ENCODE assay signal across 8 cellular contexts in genomic region chr15:63553388-63553791, GRCh38. TPM values are rescaled to one million over a fixed set of nuclear protein-coding genes. Genes with fewer than 3 reads are reported as not detected.
A peak's percentile ranks its signal among the peaks of the same experiment; 100 is the strongest.
DNase-seq lines count a peak whose midpoint lies in the region; ATAC-seq, FAIRE-seq and TF ChIP-seq lines count a peak whose summit lies in the region.

No MANE protein-coding gene starts in this region.

- no peak for TF ChIP-seq RAD21 in GM12878 (IDR thresholded peaks at IDR 0.05; ENCODE audit: insufficient read depth, low read depth, low read length)

- TF ChIP-seq CTCF in AG04449 (IDR thresholded peaks at IDR 0.05; ENCODE audit: insufficient read depth, low read length, missing control alignments) (no peak), GM12878 (IDR thresholded peaks at IDR 0.05 in 2 of 3, conservative IDR thresholded peaks at IDR 0.05 in 1 of 3; ENCODE audit: control insufficient read depth in 2 of 3, extremely low read depth in 1 of 3, insufficient read depth in 1 of 3, low read depth in 3 of 3, low read length in 3 of 3) (no peak), keratinocyte (optimal IDR thresholded peaks at IDR 0.05 in 1 of 3, IDR thresholded peaks at IDR 0.05 in 1 of 3, conservative IDR thresholded peaks at IDR 0.05 in 1 of 3; ENCODE audit: extremely low read depth in 1 of 3, insufficient read depth in 2 of 3, low read length in 3 of 3) (no peak), suprapubic skin (IDR thresholded peaks at IDR 0.05) (no peak), GM20000 (IDR thresholded peaks at IDR 0.05; ENCODE audit: extremely low read depth, missing control alignments) (no peak)

- H3K4me2 ChIP-seq in GM12878 (ENCODE audit: control insufficient read depth, insufficient read depth) (no peak overlapping the region), keratinocyte (ENCODE audit: control insufficient read depth, extremely low read depth, insufficient read depth, low read depth, low read length) (peak overlapping the region; percentile 23)

- no peaks in the 10 kb centered on the region for H4K20me1 ChIP-seq in GM12878 (ENCODE audit: control insufficient read depth, insufficient read depth)
- H4K20me1 ChIP-seq in keratinocyte (ENCODE audit: control insufficient read depth, extremely low read depth, insufficient read depth, low read length) = no peaks in the 10 kb centered on the region

- no peaks in the 10 kb centered on the region for H3K27me3 ChIP-seq in GM12878 (replicated peaks in 1 of 2; ENCODE audit: control insufficient read depth in 2 of 2, insufficient read depth in 2 of 2, low read length in 1 of 2)
- H3K27me3 ChIP-seq in keratinocyte (ENCODE audit: control insufficient read depth, extremely low read depth, insufficient read depth, low read length) = no peaks in the 10 kb centered on the region
- H3K27me3 ChIP-seq in suprapubic skin = no peaks in the 10 kb centered on the region

- H3K79me2 ChIP-seq in GM12878 (ENCODE audit: control insufficient read depth, insufficient read depth, low read length) (peaks cover 9% of the 10 kb centered on the region), keratinocyte (ENCODE audit: control insufficient read depth, insufficient read depth, low read length) (no peaks in the 10 kb centered on the region)

- peak; percentile 82 for FAIRE-seq in GM12878 (lab: Jason Lieb, UNC)
- FAIRE-seq in keratinocyte (lab: Jason Lieb, UNC) = peak; percentile 93

- SMC1A ChIA-PET in GM12878 (lab: Charles Lee; ENCODE audit: uncharacterized antibody, unreplicated experiment) = interaction anchor here (0.8 to 2.5 kb wide), 35 partner anchors 9 to 264 kb away, joined by 3 to 28 read pairs (median 6); partner anchors contain the start of genes FBXL22 and USP3

- H3K9me3 ChIP-seq in GM12878 (replicated peaks; ENCODE audit: control insufficient read depth, insufficient read depth, low read length) = no peaks in the 10 kb centered on the region
- no peaks in the 10 kb centered on the region for H3K9me3 ChIP-seq in keratinocyte (ENCODE audit: control insufficient read depth, low read depth, low read length)
- H3K9me3 ChIP-seq in suprapubic skin = no peaks in the 10 kb centered on the region

- in situ Hi-C loops in GM12878 (cut with MboI) = no loop called here

- WGBS in GM12878 (ENCODE audit: insufficient coverage, insufficient replicate concordance, low lambda C conversion rate, missing lambda C conversion rate) = 67% methylated on average over 3 of the region's 3 CpGs
- WGBS in suprapubic skin = 17% methylated on average over 3 of the region's 3 CpGs

- RAD21 ChIA-PET in GM12878 (lab: Charles Lee; ENCODE audit: unreplicated experiment) = interaction anchor here (0.8 to 2.4 kb wide), 20 partner anchors 8 to 90 kb away, joined by 3 to 13 read pairs (median 4); no protein-coding TSS in a partner anchor

- BruUV-seq in GM12878 (replicated peaks; lab: Mats Ljungman, UMichigan) = no TSS peak

- H3K4me1 ChIP-seq in GM12878 (ENCODE audit: control insufficient read depth, insufficient read depth, low read length) = peaks cover 5% of the 10 kb centered on the region
- H3K4me1 ChIP-seq in keratinocyte (ENCODE audit: control insufficient read depth, extremely low read depth, insufficient read depth, low read length) = peaks cover 12% of the 10 kb centered on the region
- peaks cover 23% of the 10 kb centered on the region for H3K4me1 ChIP-seq in suprapubic skin

- POLR2A ChIA-PET in AG04449 (lab: Yijun Ruan, JAX) = interaction anchor here (1.0 to 2.2 kb wide), 2 partner anchors 43 to 49 kb away, joined by 3 to 8 read pairs; partner anchors contain the start of gene USP3
- POLR2A ChIA-PET in GM12878 (lab: Charles Lee) = interaction anchor here (0.8 to 1.4 kb wide), 8 partner anchors 10 to 49 kb away, joined by 3 to 6 read pairs (median 3); no protein-coding TSS in a partner anchor

- CTCF ChIA-PET in AG04449 (lab: Yijun Ruan, JAX) (interaction anchor here (1.0 to 2.2 kb wide), 9 partner anchors 7 to 87 kb away, joined by 3 to 8 read pairs (median 4); no protein-coding TSS in a partner anchor), GM12878 (lab: Yijun Ruan, JAX) (interaction anchor here (0.9 to 2.4 kb wide), 15 partner anchors 9 to 87 kb away, joined by 3 to 17 read pairs (median 6); no protein-coding TSS in a partner anchor)

- peak overlapping the region; percentile 20; the same call in 1 of the 2 replicates for H3K4me3 ChIP-seq in AG04449 (ENCODE audit: low read depth, low read length)
- H3K4me3 ChIP-seq in GM12878 = no peak overlapping the region
- H3K4me3 ChIP-seq in keratinocyte (ENCODE audit: control insufficient read depth in 2 of 3, extremely low read depth in 1 of 3, insufficient read depth in 2 of 3, low read depth in 1 of 3, low read length in 3 of 3) = no peak overlapping the region
- no peak overlapping the region for H3K4me3 ChIP-seq in suprapubic skin

- H3K27ac ChIP-seq in GM12878 (ENCODE audit: control insufficient read depth, insufficient read depth) (no peak overlapping the region), keratinocyte (ENCODE audit: control insufficient read depth, insufficient read depth, low read length) (peak overlapping the region; percentile 33), suprapubic skin (peak overlapping the region; percentile 60)

- H2AFZ ChIP-seq in GM12878 (ENCODE audit: control insufficient read depth, low read depth, low read length) (no peak overlapping the region), keratinocyte (ENCODE audit: control insufficient read depth, low read length) (no peak overlapping the region)

- no peak for TF ChIP-seq EP300 in GM12878 (IDR thresholded peaks at IDR 0.05; ENCODE audit: borderline replicate concordance in 1 of 2, control insufficient read depth in 1 of 2, low read depth in 2 of 2, low read length in 2 of 2)
- no peak for TF ChIP-seq EP300 in suprapubic skin (IDR thresholded peaks at IDR 0.05)

- no peaks in the 10 kb centered on the region for H3K9me1 ChIP-seq in keratinocyte (ENCODE audit: control insufficient read depth, extremely low read depth, insufficient read depth, low read length)

- ATAC-seq in GM12878 = peak; percentile 47

- intact Hi-C loops in GM12878 (cut with micrococcal nuclease; ENCODE audit: unreplicated experiment) = no loop called here

- dilution Hi-C loops in keratinocyte (cut with MboI; ENCODE audit: extremely low pct_ligation_motif_present, low sequenced_read_pairs) = no loop called here

- TF ChIP-seq POLR2A in GM12878 (IDR thresholded peaks at IDR 0.05; ENCODE audit: low read depth, low read length) = no peak
- no peak for TF ChIP-seq POLR2A in suprapubic skin (IDR thresholded peaks at IDR 0.05)

- H3K9ac ChIP-seq in GM12878 (ENCODE audit: control insufficient read depth, insufficient read depth, low read length) (no peak overlapping the region), keratinocyte (ENCODE audit: control insufficient read depth, extremely low read depth, insufficient read depth, low read length) (peak overlapping the region; percentile 0)

- peak; percentile 96 for DNase-seq in AG04449 (ENCODE audit: low read depth, low spot score)
- peak; percentile 35 for DNase-seq in HK-2 (ENCODE audit: unreplicated experiment)
- no peak for DNase-seq in GM12878 (ENCODE audit: low read depth, low spot score)
- peak; percentile 40 for DNase-seq in keratinocyte (ENCODE audit: low read depth, low spot score)
- DNase-seq in suprapubic skin (ENCODE audit: low spot score in 2 of 2) = no peak
- DNase-seq in GM20000 (ENCODE audit: low spot score) = no peak
- DNase-seq in RKO (ENCODE audit: low spot score) = no peak
- DNase-seq in ecto neural progenitor cell (ENCODE audit: low spot score) = no peak

- H3K36me3 ChIP-seq in GM12878 (ENCODE audit: control insufficient read depth in 2 of 2, insufficient read depth in 2 of 2, low read length in 1 of 2) = peaks cover 8 to 12% of the 10 kb centered on the region in 2 experiments; a peak in 3 of 4 replicates
- H3K36me3 ChIP-seq in keratinocyte (ENCODE audit: control insufficient read depth in 2 of 2, extremely low read depth in 1 of 2, insufficient read depth in 2 of 2, low read length in 2 of 2) = peaks cover 0 to 1% of the 10 kb centered on the region in 2 experiments
- peaks cover 12% of the 10 kb centered on the region for H3K36me3 ChIP-seq in suprapubic skin

RNA-seq across cellular contexts. Expression of gene FBXL22, which starts 43.8 kb away (rescaled TPM):
- total RNA-seq in GM12878 (2013; cell fraction: nucleolus; rRNA removed) = 1.2 and 2.1 TPM in 2 replicates
- total RNA-seq in GM12878 (2014; rRNA removed) (0.62 and 0.87 TPM in 2 replicates), GM12878 (2014; rRNA removed; fragmentation: Illumina TruSeq; extraction: Trizol) (0.28 and 0.40 TPM in 2 replicates), GM12878 (2021) (0.45 and 0.82 TPM in 2 replicates), suprapubic skin (1 to 10 TPM in 3 of 4 donors, not detected in 1; 1.5 to 2.2 (median 1.5) TPM)
- polyA plus RNA-seq in GM12878 (2011; ENCODE audit: low read depth) = 0.16 TPM
- polyA plus RNA-seq in GM12878 (2011; rRNA removed) (0.10 and 0.24 TPM in 2 replicates), GM12878 (2014; fragmentation: Illumina TruSeq; extraction: Trizol) (0.24 and 0.41 TPM in 2 replicates), GM12878 (2014; fragmentation: Nextera tagmentation; extraction: Ambion mirVana) (under 1 TPM; 0.05 to 0.07 TPM), GM12878 (2014; rRNA removed) (0.34 and 0.67 TPM in 2 replicates), GM12878 (2016; fragmentation: Nextera tagmentation; extraction: Ambion mirVana) (1 to 10 TPM; 2.4 to 2.6 TPM), keratinocyte (0.04 TPM in 2 of 3 replicates, not detected in the other)
- polyA plus RNA-seq in GM12878 (2011; cell fraction: cytosol; rRNA removed) = 0.12 and 0.28 TPM in 2 replicates
- polyA plus RNA-seq in GM12878 (2011; cell fraction: nucleus; rRNA removed) = 0.52 and 0.76 TPM in 2 replicates
- 0.52 and 0.57 TPM in 2 replicates for polyA plus RNA-seq in GM12878 (2012)
- 0.46 and 0.51 TPM in 2 replicates for polyA minus RNA-seq in GM12878 (2011; rRNA and poly(A)+ RNA removed)
- 1.7 TPM in 1 of 2 replicates, not detected in the other for polyA minus RNA-seq in GM12878 (2011; cell fraction: cytosol; rRNA and poly(A)+ RNA removed)
- polyA minus RNA-seq in GM12878 (2011; cell fraction: nucleus; rRNA and poly(A)+ RNA removed) = 2.1 and 2.8 TPM in 2 replicates
- not detected for polyA plus RNA-seq in keratinocyte (2011; ENCODE audit: low read depth)
- 0.05 TPM in 1 of 2 replicates, not detected in the other for polyA plus RNA-seq in keratinocyte (2011; cell fraction: cytosol; rRNA removed)
- 0.06 and 0.11 TPM in 2 replicates for polyA plus RNA-seq in keratinocyte (2011; cell fraction: nucleus; rRNA removed)
- 0.17 TPM in 2 replicates for polyA plus RNA-seq in keratinocyte (2012; ENCODE audit: low replicate concordance)
- 0.10 to 0.13 TPM in 2 of 3 replicates, not detected in the other for polyA minus RNA-seq in keratinocyte
- not detected for polyA minus RNA-seq in keratinocyte (2011; cell fraction: cytosol; rRNA and poly(A)+ RNA removed)
- polyA minus RNA-seq in keratinocyte (2011; cell fraction: nucleus; rRNA and poly(A)+ RNA removed) = 0.21 and 0.23 TPM in 2 replicates

RNA-seq across cellular contexts. Expression of gene USP3, which starts 49.0 kb away (rescaled TPM):
- total RNA-seq in GM12878 (2013; cell fraction: nucleolus; rRNA removed) = 459 and 461 TPM in 2 replicates
- 47.1 and 49.8 TPM in 2 replicates for total RNA-seq in GM12878 (2014; rRNA removed)
- total RNA-seq in GM12878 (2014; rRNA removed; fragmentation: Illumina TruSeq; extraction: Trizol) = 58.8 and 61.3 TPM in 2 replicates
- total RNA-seq in GM12878 (2021) = 64.5 and 65.1 TPM in 2 replicates
- polyA plus RNA-seq in GM12878 (2011; ENCODE audit: low read depth) = 32.8 TPM
- 50.3 and 54.0 TPM in 2 replicates for polyA plus RNA-seq in GM12878 (2011; rRNA removed)
- polyA plus RNA-seq in GM12878 (2011; cell fraction: cytosol; rRNA removed) = 27.3 and 47.7 TPM in 2 replicates
- 143 and 189 TPM in 2 replicates for polyA plus RNA-seq in GM12878 (2011; cell fraction: nucleus; rRNA removed)
- 38.6 and 46.2 TPM in 2 replicates for polyA plus RNA-seq in GM12878 (2012)
- polyA plus RNA-seq in GM12878 (2014; fragmentation: Illumina TruSeq; extraction: Trizol) = 52.6 and 58.7 TPM in 2 replicates
- polyA plus RNA-seq in GM12878 (2014; fragmentation: Nextera tagmentation; extraction: Ambion mirVana) = 10 to 100 TPM; 23.8 to 45.7 TPM
- 30.1 and 31.9 TPM in 2 replicates for polyA plus RNA-seq in GM12878 (2014; rRNA removed)
- polyA plus RNA-seq in GM12878 (2016; fragmentation: Nextera tagmentation; extraction: Ambion mirVana) = 10 to 100 TPM; 48.0 to 54.0 TPM
- polyA minus RNA-seq in GM12878 (2011; rRNA and poly(A)+ RNA removed) = 82.4 and 103 TPM in 2 replicates
- polyA minus RNA-seq in GM12878 (2011; cell fraction: cytosol; rRNA and poly(A)+ RNA removed) = 22.2 and 35.9 TPM in 2 replicates
- 103 and 169 TPM in 2 replicates for polyA minus RNA-seq in GM12878 (2011; cell fraction: nucleus; rRNA and poly(A)+ RNA removed)
- polyA plus RNA-seq in keratinocyte = 8.3 to 19.9 TPM (median 16.2 TPM) in 3 replicates
- polyA plus RNA-seq in keratinocyte (2011; ENCODE audit: low read depth) = 57.4 TPM
- polyA plus RNA-seq in keratinocyte (2011; cell fraction: cytosol; rRNA removed) = 10.6 and 17.3 TPM in 2 replicates
- polyA plus RNA-seq in keratinocyte (2011; cell fraction: nucleus; rRNA removed) = 29.1 and 32.3 TPM in 2 replicates
- polyA plus RNA-seq in keratinocyte (2012; ENCODE audit: low replicate concordance) = 18.0 and 25.1 TPM in 2 replicates
- 12.1 to 23.0 TPM (median 19.0 TPM) in 3 replicates for polyA minus RNA-seq in keratinocyte
- 6.3 TPM for polyA minus RNA-seq in keratinocyte (2011; cell fraction: cytosol; rRNA and poly(A)+ RNA removed)
- polyA minus RNA-seq in keratinocyte (2011; cell fraction: nucleus; rRNA and poly(A)+ RNA removed) = 20.5 and 31.2 TPM in 2 replicates
- 100 to 1,000 TPM in 1 of 4 donors, 10 to 100 TPM in 3; 43.2 to 105 (median 48.0) TPM for total RNA-seq in suprapubic skin

Comparison
In these comparisons a context has a peak if more than half of its experiments do, and no peak if none do; other contexts are left out.
1. DNase-seq: peak in AG04449 (single experiment), HK-2 (single experiment) and keratinocyte (single experiment); none in GM12878 (single experiment), suprapubic skin (0 of 2), GM20000 (single experiment), RKO (single experiment) and ecto neural progenitor cell (single experiment).